Comparison of ENCODE assay signal across 1 cellular context in genomic region chr2:195656859-195657633, GRCh38.
TF ChIP-seq lines count a peak whose summit lies in the region.

Gene SLC39A10 (plus strand): TSS chr2:195657226. CDS start chr2:195680043, 22,817 bp downstream.

TF ChIP-seq in HepG2, 621 proteins besides CTCF, POLR2A, EP300 and RAD21 (continued from another document and continues in another):
- no peak for TF ChIP-seq ZNF142 (CRISPR knock-in tag; IDR thresholded peaks at IDR 0.05)
- no peak for TF ChIP-seq MLXIP (CRISPR knock-in tag; IDR thresholded peaks at IDR 0.05; ENCODE audit: borderline replicate concordance)
- no peak for TF ChIP-seq ZEB1 (IDR thresholded peaks at IDR 0.05; ENCODE audit: insufficient replicate concordance, low read depth)
- TF ChIP-seq ZNF253 (CRISPR knock-in tag; IDR thresholded peaks at IDR 0.05; ENCODE audit: borderline replicate concordance): no peak
- TF ChIP-seq ADNP (CRISPR knock-in tag; IDR thresholded peaks at IDR 0.05): no peak
- peak; percentile 71; the same call in 1 of the 2 replicates for TF ChIP-seq SP140L (CRISPR knock-in tag; IDR thresholded peaks at IDR 0.05; ENCODE audit: borderline replicate concordance)
- peak; percentile 63 for TF ChIP-seq TARDBP (CRISPR knock-in tag; IDR thresholded peaks at IDR 0.05)
- TF ChIP-seq ZNF660 (CRISPR knock-in tag; IDR thresholded peaks at IDR 0.05; ENCODE audit: borderline replicate concordance, low read depth): no peak
- no peak for TF ChIP-seq TOE1 (CRISPR knock-in tag; IDR thresholded peaks at IDR 0.05)
- TF ChIP-seq PCBP1 (IDR thresholded peaks at IDR 0.05; ENCODE audit: borderline replicate concordance, low read depth, low read length): no peak
- TF ChIP-seq ZNF10 (CRISPR knock-in tag; IDR thresholded peaks at IDR 0.05; ENCODE audit: borderline replicate concordance, low read depth): no peak
- TF ChIP-seq CSRNP1 (CRISPR knock-in tag; IDR thresholded peaks at IDR 0.05): peak; percentile 58; the same call in 1 of the 2 replicates
- no peak for TF ChIP-seq ZNF30 (CRISPR knock-in tag; IDR thresholded peaks at IDR 0.05)
- TF ChIP-seq RORA (CRISPR knock-in tag; IDR thresholded peaks at IDR 0.05): no peak
- TF ChIP-seq HIC2 (CRISPR knock-in tag; IDR thresholded peaks at IDR 0.05; ENCODE audit: low read depth): no peak
- TF ChIP-seq BRF2 (CRISPR knock-in tag; IDR thresholded peaks at IDR 0.05): peak; percentile 91; the same call in 1 of the 2 replicates
- 0 out of 2 replicates have a peak, but pooled peaks have one; percentile 35 for TF ChIP-seq CREBL2 (CRISPR knock-in tag; IDR thresholded peaks at IDR 0.05; ENCODE audit: borderline replicate concordance)
- TF ChIP-seq ARNTL (CRISPR knock-in tag; IDR thresholded peaks at IDR 0.05): no peak; the same call in 1 of the 2 replicates
- TF ChIP-seq GABPA (IDR thresholded peaks at IDR 0.05; ENCODE audit: low read depth, low read length): no peak
- no peak for TF ChIP-seq GABPA (CRISPR knock-in tag; IDR thresholded peaks at IDR 0.05; ENCODE audit: low read depth)
- no peak for TF ChIP-seq ZBTB10 (CRISPR knock-in tag; IDR thresholded peaks at IDR 0.05; ENCODE audit: borderline replicate concordance)
- TF ChIP-seq SMAD1 (CRISPR knock-in tag; IDR thresholded peaks at IDR 0.05; ENCODE audit: borderline replicate concordance, low read depth): no peak
- TF ChIP-seq ZBTB8A (CRISPR knock-in tag; IDR thresholded peaks at IDR 0.05; ENCODE audit: borderline replicate concordance, low read depth): no peak
- peak; percentile 60; the same call in 1 of the 2 replicates for TF ChIP-seq RBAK (CRISPR knock-in tag; IDR thresholded peaks at IDR 0.05)
- TF ChIP-seq NCOA1 (CRISPR knock-in tag; IDR thresholded peaks at IDR 0.05): no peak
- peak; percentile 14 for TF ChIP-seq DBP (CRISPR knock-in tag; IDR thresholded peaks at IDR 0.05; ENCODE audit: not compliant biosample characterization)
- TF ChIP-seq TOPORS (CRISPR knock-in tag; IDR thresholded peaks at IDR 0.05): peak; percentile 76
- peak; percentile 77; the same call in 1 of the 2 replicates for TF ChIP-seq MIER3 (CRISPR knock-in tag; IDR thresholded peaks at IDR 0.05; ENCODE audit: borderline replicate concordance)
- TF ChIP-seq CHD2 (IDR thresholded peaks at IDR 0.05; ENCODE audit: low read depth, low read length): 0 out of 2 replicates have a peak, but pooled peaks have one; percentile 29
- TF ChIP-seq THAP7 (CRISPR knock-in tag; IDR thresholded peaks at IDR 0.05): peak; percentile 35; the same call in 1 of the 2 replicates
- no peak for TF ChIP-seq RFX1 (IDR thresholded peaks at IDR 0.05)
- no peak for TF ChIP-seq SOX6 (IDR thresholded peaks at IDR 0.05)
- TF ChIP-seq SOX6 (CRISPR knock-in tag; IDR thresholded peaks at IDR 0.05): no peak; the same call in none of the 2 replicates
- no peak for TF ChIP-seq HCFC1 (IDR thresholded peaks at IDR 0.05; ENCODE audit: low read depth, low read length)
- TF ChIP-seq ZNF251 (CRISPR knock-in tag; IDR thresholded peaks at IDR 0.05): no peak
